Comparison of ENCODE assay signal across 16 cellular contexts in genomic region chr20:53693265-53693871, GRCh38.
A peak's percentile ranks its signal among the peaks of the same experiment; 100 is the strongest.
DNase-seq lines count a peak whose midpoint lies in the region; ATAC-seq, FAIRE-seq and TF ChIP-seq lines count a peak whose summit lies in the region.
"Had no signal": no experiment of that assay in that cellular context is flagged by ENCODE, and none has a peak within 500 bp of the region (broad histone marks: within the 10 kb centered on the region; RNA-seq: fewer than 3 reads in every experiment).

No MANE protein-coding gene starts in this region.

- H3K27ac ChIP-seq in BLaER1 treated with 17β-estradiol and CSF1 and Interleukin-3, amounts not matched to agents 10 nM and 100 nM, result peak overlapping the region in 2 of 11 experiments; percentile 19 to 54; a peak in 3 of 22 replicates
- no peak overlapping the region for H3K27ac ChIP-seq in PC-3 (ENCODE audit: low read length)
- H3K27ac ChIP-seq: foreskin keratinocyte had no signal

- no peaks in the 10 kb centered on the region for H3K36me3 ChIP-seq in BLaER1 treated with 17β-estradiol and CSF1 and Interleukin-3, amounts not matched to agents 10 nM and 100 nM
- no peaks in the 10 kb centered on the region for H3K36me3 ChIP-seq in PC-3 (ENCODE audit: low read depth, low read length)

- intact Hi-C loops in PC-3 (cut with micrococcal nuclease), result loop anchor here (5.0 kb wide), 2 partner anchors 36 to 44 kb away; no protein-coding TSS in a partner anchor

- H3K27ac Mint-ChIP-seq in T-cell (peak overlapping the region; percentile 77 to 86), immature natural killer cell (peak overlapping the region in 5 of 6 donors; percentile 24 to 83 (median 62))

- no peak for TF ChIP-seq CTCF in PC-3 (conservative IDR thresholded peaks at IDR 0.05; ENCODE audit: low read depth, low read length)

- CTCF ChIA-PET in T-cell (lab: Charles Lee), result interaction anchor here in 1 of 2 donors (0.6 kb wide), 1 partner anchor 23 kb away, joined by 3 read pairs; no protein-coding TSS in a partner anchor
- CTCF ChIA-PET in PC-3 (lab: Charles Lee), result no interaction called here

- no peak for DNase-seq in GM19239 (ENCODE audit: insufficient read length, low spot score)
- DNase-seq in T-cell, result no peak
- peak; percentile 61 to 67 (median 65) for DNase-seq in immature natural killer cell
- no peak for DNase-seq in PC-3
- DNase-seq in NCI-H345 (lab: John Stamatoyannopoulos, UW), result no peak
- no peak for DNase-seq in hepatic stellate cell (ENCODE audit: low spot score)
- DNase-seq: effector CD4-positive, alpha-beta T cell; foreskin keratinocyte; NCI-H1048; NCI-H2227 treated with DMSO at 0.1 percent for 48 hours; OCI-M1; stimulated activated CD4-positive, alpha-beta T cell treated with anti-CD3 and anti-CD28 coated beads, Interleukin-4, amount 100 ng/mL, for 1 hour; stimulated activated naive CD4-positive, alpha-beta T cell treated with Interleukin-2 at 50 U/mL for 16 hours had no signal

- H3K9ac ChIP-seq in BLaER1 treated with 17β-estradiol and CSF1 and Interleukin-3, amounts not matched to agents 10 nM and 100 nM, result peak overlapping the region in 2 of 11 experiments; percentile 21 to 37; a peak in 2 of 22 replicates
- H3K9ac ChIP-seq in PC-3 (ENCODE audit: low read length), result no peak overlapping the region

- no peaks in the 10 kb centered on the region for H3K36me3 Mint-ChIP-seq in T-cell
- no peaks in the 10 kb centered on the region for H3K36me3 Mint-ChIP-seq in immature natural killer cell

- H3K9me3 Mint-ChIP-seq in T-cell (no peaks in the 10 kb centered on the region), immature natural killer cell (no peaks in the 10 kb centered on the region)

- no peaks in the 10 kb centered on the region for H3K9me3 ChIP-seq in BLaER1 treated with 17β-estradiol and CSF1 and Interleukin-3, amounts not matched to agents 10 nM and 100 nM (replicated peaks in 1 of 11)
- no peaks in the 10 kb centered on the region for H3K9me3 ChIP-seq in PC-3 (ENCODE audit: low read length)

- H3K79me2 ChIP-seq in PC-3 (ENCODE audit: low read length), result no peaks in the 10 kb centered on the region

- H3K4me1 ChIP-seq in BLaER1 treated with 17β-estradiol and CSF1 and Interleukin-3, amounts not matched to agents 10 nM and 100 nM, result peaks cover 12 to 51% (median 20%) of the 10 kb centered on the region in 10 experiments
- peaks cover 36% of the 10 kb centered on the region for H3K4me1 ChIP-seq in PC-3 (ENCODE audit: insufficient read depth, low read length)
- H3K4me1 ChIP-seq: foreskin keratinocyte had no signal

- peak overlapping the region in 1 of 10 experiments; percentile 0; a peak in 1 of 20 replicates for H3K4me3 ChIP-seq in BLaER1 treated with 17β-estradiol and CSF1 and Interleukin-3, amounts not matched to agents 10 nM and 100 nM
- no peak overlapping the region for H3K4me3 ChIP-seq in PC-3 (ENCODE audit: low read length)

- no TSS peak for BruUV-seq in PC-3 (replicated peaks; lab: Mats Ljungman, UMichigan)

- peak; percentile 83 for FAIRE-seq in GM19239 (lab: Jason Lieb, UNC)
- FAIRE-seq: H1 had no signal

- peaks cover 24 to 29% (median 28%) of the 10 kb centered on the region in 3 donors for H3K4me1 Mint-ChIP-seq in T-cell
- peaks cover 26 to 29% of the 10 kb centered on the region in 2 donors for H3K4me1 Mint-ChIP-seq in immature natural killer cell

- H2AFZ ChIP-seq in PC-3 (ENCODE audit: low read length), result no peak overlapping the region

- no peaks in the 10 kb centered on the region for H3K27me3 Mint-ChIP-seq in T-cell
- H3K27me3 Mint-ChIP-seq in immature natural killer cell (ENCODE audit: low read depth in 3 of 3), result peaks cover 2 to 9% (median 8%) of the 10 kb centered on the region in 3 donors

- no peaks in the 10 kb centered on the region for H3K27me3 ChIP-seq in BLaER1 treated with 17β-estradiol and CSF1 and Interleukin-3, amounts not matched to agents 10 nM and 100 nM
- H3K27me3 ChIP-seq in PC-3 (ENCODE audit: low read length), result no peaks in the 10 kb centered on the region
- H3K27me3 ChIP-seq: foreskin keratinocyte had no signal

- no peaks in the 10 kb centered on the region for H4K20me1 ChIP-seq in BLaER1 treated with 17β-estradiol and CSF1 and Interleukin-3, amounts not matched to agents 10 nM and 100 nM
- H4K20me1 ChIP-seq in PC-3 (ENCODE audit: low read length), result no peaks in the 10 kb centered on the region

- H3K4me2 ChIP-seq in BLaER1 treated with 17β-estradiol and CSF1 and Interleukin-3, amounts not matched to agents 10 nM and 100 nM, result peak overlapping the region; percentile 30 to 81 (median 56)
- no peak overlapping the region for H3K4me2 ChIP-seq in PC-3 (ENCODE audit: low read length)

- POLR2A ChIA-PET in T-cell (lab: Charles Lee), result no interaction called here
- POLR2A ChIA-PET in PC-3 (lab: Charles Lee; ENCODE audit: unreplicated experiment), result interaction anchor here (0.6 kb wide), 1 partner anchor 117 kb away, joined by 9 read pairs; no protein-coding TSS in a partner anchor

- no peaks in the 10 kb centered on the region for H3F3A ChIP-seq in PC-3 (ENCODE audit: low read length, unreplicated experiment)

- H3K4me3 Mint-ChIP-seq in T-cell (peak overlapping the region; percentile 60 to 64 (median 61)), immature natural killer cell (peak overlapping the region; percentile 75 to 86 (median 79))

- H3K9me2 ChIP-seq in PC-3 (replicated peaks; ENCODE audit: low read length), result no peaks in the 10 kb centered on the region

- ATAC-seq in T-cell (replicated peaks in 1 of 4) (peak in 3 of 4 experiments; percentile 51 to 80 (median 70)), HG02870 (IDR thresholded peaks at IDR 0.05; ENCODE audit: unreplicated experiment) (no peak), PC-3 (no peak)
- ATAC-seq: foreskin keratinocyte had no signal

Comparison
In these comparisons a context has a peak if more than half of its experiments do, and no peak if none do; other contexts are left out.
1. DNase-seq: peak in immature natural killer cell (3 of 3); none in GM19239 (single experiment), T-cell (0 of 34), PC-3 (single experiment), NCI-H345 (single experiment) and hepatic stellate cell (single experiment).
2. ATAC-seq: peak in T-cell (3 of 4); none in HG02870 (single experiment) and PC-3 (single experiment).